ENCODE assay signal across 17 cellular contexts in the genomic region with DNA sequence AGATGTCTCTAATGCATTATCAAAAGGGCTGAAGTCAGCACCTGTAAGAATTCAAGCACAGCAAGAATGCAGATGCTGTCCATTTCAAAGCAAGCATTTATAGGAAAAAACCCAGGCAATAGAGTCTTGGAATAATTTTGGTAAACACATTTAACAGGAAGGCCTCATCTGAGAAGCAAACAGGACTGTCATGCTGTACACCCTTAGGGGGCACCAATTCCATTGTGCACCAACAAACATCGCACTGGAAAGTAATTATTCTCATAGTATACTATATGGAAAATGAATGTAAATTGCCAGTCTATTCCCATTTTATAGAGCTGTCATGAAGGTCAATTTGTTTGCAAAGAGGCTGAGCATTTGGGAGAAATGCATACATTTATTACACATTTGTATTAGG.
A peak's percentile ranks its signal among the peaks of the same experiment; 100 is the strongest.
DNase-seq lines count a peak whose midpoint lies in the region; ATAC-seq and TF ChIP-seq lines count a peak whose summit lies in the region.
"Had no signal": no experiment of that assay in that cellular context is flagged by ENCODE, and none has a peak within 500 bp of the region (broad histone marks: within the 10 kb centered on the region; RNA-seq: fewer than 3 reads in every experiment).

No MANE protein-coding gene starts in this region.

- no peak for TF ChIP-seq EP300 in Ishikawa (IDR thresholded peaks at IDR 0.05; ENCODE audit: borderline replicate concordance)

- no peaks in the 10 kb centered on the region for H3K4me1 ChIP-seq in lower lobe of right lung
- no peaks in the 10 kb centered on the region for H3K4me1 ChIP-seq in SJCRH30
- H3K4me1 ChIP-seq: parathyroid adenoma had no signal

- no peaks in the 10 kb centered on the region for H3K27me3 ChIP-seq in WERI-Rb-1 (ENCODE audit: insufficient read depth, low read depth, severe bottlenecking)
- no peaks in the 10 kb centered on the region for H3K27me3 ChIP-seq in lower lobe of right lung (ENCODE audit: low read depth)
- H3K27me3 ChIP-seq in SJCRH30, result no peaks in the 10 kb centered on the region

- H3K27ac ChIP-seq in WERI-Rb-1 (no peak overlapping the region), lower lobe of right lung (no peak overlapping the region), SJCRH30 (no peak overlapping the region)
- H3K27ac ChIP-seq: parathyroid adenoma had no signal

- TF ChIP-seq CTCF in WERI-Rb-1 (IDR thresholded peaks at IDR 0.05; ENCODE audit: low read depth, low read length) (peak; percentile 53), lower lobe of right lung (IDR thresholded peaks at IDR 0.05) (peak; percentile 27)

- ATAC-seq in lower lobe of right lung, result no peak
- ATAC-seq in GM19463 (IDR thresholded peaks at IDR 0.05; ENCODE audit: unreplicated experiment), result no peak
- ATAC-seq: HCT116 had no signal

- TF ChIP-seq RAD21 in Ishikawa (IDR thresholded peaks at IDR 0.05; ENCODE audit: low read depth), result 0 out of 2 replicates have a peak, but pooled peaks have one; percentile 13

- H3K9me3 ChIP-seq in WERI-Rb-1 (ENCODE audit: severe bottlenecking) (no peaks in the 10 kb centered on the region), lower lobe of right lung (no peaks in the 10 kb centered on the region), SJCRH30 (replicated peaks) (no peaks in the 10 kb centered on the region)

- intact Hi-C loops in lower lobe of right lung (cut with DNase I), result no loop called here

- H3K36me3 ChIP-seq in WERI-Rb-1 (no peaks in the 10 kb centered on the region), lower lobe of right lung (no peaks in the 10 kb centered on the region), SJCRH30 (no peaks in the 10 kb centered on the region)

- DNase-seq in NCI-H1105 treated with DMSO at 0.1 percent for 48 hours (lab: John Stamatoyannopoulos, UW) (peak; percentile 28), NCI-H1105 (lab: John Stamatoyannopoulos, UW) (no peak), WERI-Rb-1 (no peak), lower lobe of right lung (no peak), SJCRH30 (no peak), LoVo (ENCODE audit: low spot score) (no peak)
- DNase-seq: activated CD4-positive, alpha-beta memory T cell treated with anti-CD3 and anti-CD28 coated beads for 36 hours; effector CD4-positive, alpha-beta T cell; foreskin melanocyte; midbrain; NCI-H510A; substantia nigra; T-helper 9 cell had no signal

- H3K4me3 ChIP-seq in WERI-Rb-1 (ENCODE audit: low read depth, low read length), result no peak overlapping the region
- no peak overlapping the region for H3K4me3 ChIP-seq in lower lobe of right lung
- no peak overlapping the region for H3K4me3 ChIP-seq in SJCRH30

TF ChIP-seq in Ishikawa, 13 proteins besides CTCF, POLR2A, EP300 and RAD21:
- TF ChIP-seq CREB1 (IDR thresholded peaks at IDR 0.05; ENCODE audit: low read depth), result no peak
- TF ChIP-seq ZBTB7A (IDR thresholded peaks at IDR 0.05; ENCODE audit: low read depth), result no peak
- TF ChIP-seq TEAD4 (IDR thresholded peaks at IDR 0.05), result no peak
- no peak for TF ChIP-seq YY1 (IDR thresholded peaks at IDR 0.05; ENCODE audit: low read depth)
- TF ChIP-seq, protein P1, sequence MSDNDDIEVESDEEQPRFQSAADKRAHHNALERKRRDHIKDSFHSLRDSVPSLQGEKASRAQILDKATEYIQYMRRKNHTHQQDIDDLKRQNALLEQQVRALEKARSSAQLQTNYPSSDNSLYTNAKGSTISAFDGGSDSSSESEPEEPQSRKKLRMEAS (IDR thresholded peaks at IDR 0.05), result no peak
- no peak for TF ChIP-seq TCF12 (IDR thresholded peaks at IDR 0.05; ENCODE audit: low read depth)
- TF ChIP-seq TAF1 (IDR thresholded peaks at IDR 0.05; ENCODE audit: low read depth), result no peak
- no peak for TF ChIP-seq EGR1 (IDR thresholded peaks at IDR 0.05)
- TF ChIP-seq CEBPB (IDR thresholded peaks at IDR 0.05), result no peak
- no peak for TF ChIP-seq NFIC (IDR thresholded peaks at IDR 0.05)
- TF ChIP-seq, protein P2, sequence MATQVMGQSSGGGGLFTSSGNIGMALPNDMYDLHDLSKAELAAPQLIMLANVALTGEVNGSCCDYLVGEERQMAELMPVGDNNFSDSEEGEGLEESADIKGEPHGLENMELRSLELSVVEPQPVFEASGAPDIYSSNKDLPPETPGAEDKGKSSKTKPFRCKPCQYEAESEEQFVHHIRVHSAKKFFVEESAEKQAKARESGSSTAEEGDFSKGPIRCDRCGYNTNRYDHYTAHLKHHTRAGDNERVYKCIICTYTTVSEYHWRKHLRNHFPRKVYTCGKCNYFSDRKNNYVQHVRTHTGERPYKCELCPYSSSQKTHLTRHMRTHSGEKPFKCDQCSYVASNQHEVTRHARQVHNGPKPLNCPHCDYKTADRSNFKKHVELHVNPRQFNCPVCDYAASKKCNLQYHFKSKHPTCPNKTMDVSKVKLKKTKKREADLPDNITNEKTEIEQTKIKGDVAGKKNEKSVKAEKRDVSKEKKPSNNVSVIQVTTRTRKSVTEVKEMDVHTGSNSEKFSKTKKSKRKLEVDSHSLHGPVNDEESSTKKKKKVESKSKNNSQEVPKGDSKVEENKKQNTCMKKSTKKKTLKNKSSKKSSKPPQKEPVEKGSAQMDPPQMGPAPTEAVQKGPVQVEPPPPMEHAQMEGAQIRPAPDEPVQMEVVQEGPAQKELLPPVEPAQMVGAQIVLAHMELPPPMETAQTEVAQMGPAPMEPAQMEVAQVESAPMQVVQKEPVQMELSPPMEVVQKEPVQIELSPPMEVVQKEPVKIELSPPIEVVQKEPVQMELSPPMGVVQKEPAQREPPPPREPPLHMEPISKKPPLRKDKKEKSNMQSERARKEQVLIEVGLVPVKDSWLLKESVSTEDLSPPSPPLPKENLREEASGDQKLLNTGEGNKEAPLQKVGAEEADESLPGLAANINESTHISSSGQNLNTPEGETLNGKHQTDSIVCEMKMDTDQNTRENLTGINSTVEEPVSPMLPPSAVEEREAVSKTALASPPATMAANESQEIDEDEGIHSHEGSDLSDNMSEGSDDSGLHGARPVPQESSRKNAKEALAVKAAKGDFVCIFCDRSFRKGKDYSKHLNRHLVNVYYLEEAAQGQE (IDR thresholded peaks at IDR 0.05; ENCODE audit: low read depth), result no peak
- TF ChIP-seq FOXM1 (IDR thresholded peaks at IDR 0.05; ENCODE audit: borderline replicate concordance, low read depth), result no peak
- TF ChIP-seq, protein P3, sequence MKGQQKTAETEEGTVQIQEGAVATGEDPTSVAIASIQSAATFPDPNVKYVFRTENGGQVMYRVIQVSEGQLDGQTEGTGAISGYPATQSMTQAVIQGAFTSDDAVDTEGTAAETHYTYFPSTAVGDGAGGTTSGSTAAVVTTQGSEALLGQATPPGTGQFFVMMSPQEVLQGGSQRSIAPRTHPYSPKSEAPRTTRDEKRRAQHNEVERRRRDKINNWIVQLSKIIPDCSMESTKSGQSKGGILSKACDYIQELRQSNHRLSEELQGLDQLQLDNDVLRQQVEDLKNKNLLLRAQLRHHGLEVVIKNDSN (IDR thresholded peaks at IDR 0.05), result no peak
